ENCODE assay signal across 9 cellular contexts in genomic region chr6:170555305-170555704, GRCh38. TPM values are rescaled to one million over a fixed set of nuclear protein-coding genes. Genes with fewer than 3 reads are reported as not detected.
DNase-seq lines count a peak whose midpoint lies in the region; ATAC-seq and TF ChIP-seq lines count a peak whose summit lies in the region.
"Had no signal": no experiment of that assay in that cellular context is flagged by ENCODE, and none has a peak within 500 bp of the region (broad histone marks: within the 10 kb centered on the region; RNA-seq: fewer than 3 reads in every experiment).

No MANE protein-coding gene starts in this region.

- ATAC-seq in Right ventricle myocardium inferior = no peak

- intact Hi-C loops in left ventricle myocardium inferior (cut with micrococcal nuclease) = no loop called here
- intact Hi-C loops in Right ventricle myocardium inferior (cut with DNase I) = no loop called here

- WGBS in mesodermal cell (ENCODE audit: insufficient coverage in 2 of 2), 2 experiments = 37 to 58% methylated on average over 2 to 3 of the region's 3 CpGs

- H3K27ac ChIP-seq in left ventricle myocardium inferior (replicated peaks) (no peak overlapping the region), mesodermal cell (ENCODE audit: low read depth, low read length, severe bottlenecking) (no peak overlapping the region)

- H3K4me1 ChIP-seq in left ventricle myocardium inferior (peaks cover 55% of the 10 kb centered on the region), mesodermal cell (ENCODE audit: control insufficient read depth, insufficient read depth, low read length, poor library complexity, severe bottlenecking) (peaks cover 3% of the 10 kb centered on the region)

- H3K36me3 ChIP-seq in left ventricle myocardium inferior (peaks cover 28% of the 10 kb centered on the region), mesodermal cell (ENCODE audit: control insufficient read depth, insufficient read depth, low read length) (peaks cover 32% of the 10 kb centered on the region)

- H3K4me3 ChIP-seq in left ventricle myocardium inferior (peak overlapping the region; percentile 98), cardiac fibroblast (replicated peaks in 1 of 2; ENCODE audit: low read depth in 2 of 2, low read length in 2 of 2) (peak overlapping the region; percentile 97), mesodermal cell (ENCODE audit: extremely low read depth, insufficient read depth, low read length, poor library complexity, severe bottlenecking) (peak overlapping the region; percentile 94)

- DNase-seq in left ventricle myocardium inferior (no peak), Right ventricle myocardium inferior (ENCODE audit: missing footprints) (no peak), cardiac fibroblast (ENCODE audit: low read depth in 2 of 2) (no peak), putamen (ENCODE audit: low spot score) (no peak), NCI-H2196 treated with DMSO at 0.1 percent for 48 hours (lab: John Stamatoyannopoulos, UW; ENCODE audit: unreplicated experiment) (no peak), DMS153 treated with DMSO at 0.1 percent for 48 hours (lab: John Stamatoyannopoulos, UW; ENCODE audit: unreplicated experiment) (no peak)
- DNase-seq in activated CD4-positive, alpha-beta T cell treated with anti-CD3 and anti-CD28 coated beads, Interleukin-2, amount 50 U/mL, for 48 hours = no peak
- DNase-seq: SIG-M5 had no signal

- H3K9me3 ChIP-seq in left ventricle myocardium inferior (replicated peaks) = no peaks in the 10 kb centered on the region
- no peaks in the 10 kb centered on the region for H3K9me3 ChIP-seq in mesodermal cell (ENCODE audit: control insufficient read depth, low read length)

- TF ChIP-seq CTCF in left ventricle myocardium inferior (IDR thresholded peaks at IDR 0.05; ENCODE audit: borderline replicate concordance) = no peak
- TF ChIP-seq CTCF in cardiac fibroblast (IDR thresholded peaks at IDR 0.05; ENCODE audit: low read depth, low read length) = no peak

- H3K27me3 ChIP-seq in left ventricle myocardium inferior (ENCODE audit: low read depth) = no peaks in the 10 kb centered on the region

RNA-seq across cellular contexts. Expression of gene TBP, which starts 1.1 kb away (rescaled TPM):
- total RNA-seq in left ventricle myocardium inferior = 8.6 TPM
- total RNA-seq in Right ventricle myocardium inferior = 8.7 TPM
- polyA plus RNA-seq in mesodermal cell (2013, experiment 1 of 2) = 16.7 TPM
- polyA plus RNA-seq in mesodermal cell (2013, experiment 2 of 2) = 17.6 TPM

RNA-seq across cellular contexts. Expression of gene PSMB1, which starts 2.2 kb away (rescaled TPM):
- total RNA-seq in left ventricle myocardium inferior = 141 TPM
- 152 TPM for total RNA-seq in Right ventricle myocardium inferior
- polyA plus RNA-seq in mesodermal cell (2013, experiment 1 of 2) = 290 TPM
- polyA plus RNA-seq in mesodermal cell (2013, experiment 2 of 2) = 281 TPM

RNA-seq across cellular contexts. Expression of gene PDCD2, which starts 29.1 kb away (rescaled TPM):
- 30.6 TPM for total RNA-seq in left ventricle myocardium inferior
- 28.1 TPM for total RNA-seq in Right ventricle myocardium inferior
- 73.8 TPM for polyA plus RNA-seq in mesodermal cell (2013, experiment 1 of 2)
- 78.9 TPM for polyA plus RNA-seq in mesodermal cell (2013, experiment 2 of 2)
